18 cellular contexts compared by ENCODE assay signal in the genomic region with DNA sequence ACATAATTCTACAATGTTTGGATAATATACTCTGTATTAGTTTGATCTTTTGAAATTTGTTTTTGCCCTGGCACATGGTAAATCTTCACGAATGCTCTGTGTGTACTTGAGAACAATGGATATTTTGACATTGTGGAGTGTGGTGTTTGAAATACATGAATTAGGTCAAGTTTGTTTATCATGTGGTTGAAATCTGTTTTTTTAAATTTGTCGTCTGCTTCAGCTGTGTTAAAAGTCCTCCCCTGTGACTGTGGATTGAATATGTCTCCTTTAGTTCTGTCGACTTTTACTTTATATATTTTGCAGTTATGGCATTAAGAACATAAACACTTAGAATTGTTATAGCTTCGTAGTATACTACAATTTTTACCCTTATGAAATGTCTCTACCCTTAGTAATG.
DNase-seq lines count a peak whose midpoint lies in the region; ATAC-seq and TF ChIP-seq lines count a peak whose summit lies in the region.
"Had no signal": no experiment of that assay in that cellular context is flagged by ENCODE, and none has a peak within 500 bp of the region (broad histone marks: within the 10 kb centered on the region; RNA-seq: fewer than 3 reads in every experiment).

No MANE protein-coding gene starts in this region.

- no peaks in the 10 kb centered on the region for H4K20me1 ChIP-seq in hepatocyte (ENCODE audit: insufficient read depth, poor library complexity, severe bottlenecking)

- no peak overlapping the region for H3K4me3 Mint-ChIP-seq in CD4-positive, alpha-beta T cell
- peak overlapping the region in 4 of 7 donors; percentile 9 to 39 (median 20) for H3K4me3 Mint-ChIP-seq in CD8-positive, alpha-beta memory T cell
- peak overlapping the region; percentile 55 for H3K4me3 Mint-ChIP-seq in T-helper 17 cell
- H3K4me3 Mint-ChIP-seq in stimulated activated effector memory CD8-positive, alpha-beta T cell treated with anti-CD3 and anti-CD28 coated beads, Interleukin-12 subunit alpha, Interleukin-12 subunit beta, amount 100 ng/mL, for 72 hours: no peak overlapping the region
- H3K4me3 Mint-ChIP-seq: HFFc6 had no signal

- peaks cover 36% of the 10 kb centered on the region for H3K27me3 Mint-ChIP-seq in CD4-positive, alpha-beta T cell
- H3K27me3 Mint-ChIP-seq in CD8-positive, alpha-beta memory T cell: peaks cover 14 to 47% of the 10 kb centered on the region in 2 donors
- peaks cover 29% of the 10 kb centered on the region for H3K27me3 Mint-ChIP-seq in T-helper 17 cell

- TF ChIP-seq CTCF in CD4-positive, alpha-beta T cell (IDR thresholded peaks at IDR 0.05): no peak
- TF ChIP-seq CTCF in hepatocyte (IDR thresholded peaks at IDR 0.05; ENCODE audit: poor library complexity): no peak

- H3K4me1 ChIP-seq in CD8-positive, alpha-beta memory T cell (ENCODE audit: insufficient read depth, low read length): peaks cover 3% of the 10 kb centered on the region
- H3K4me1 ChIP-seq in hepatocyte (ENCODE audit: insufficient read depth): no peaks in the 10 kb centered on the region
- H3K4me1 ChIP-seq: BE2C had no signal

- no peaks in the 10 kb centered on the region for H3K27me3 ChIP-seq in CD4-positive, alpha-beta T cell (ENCODE audit: control insufficient read depth, insufficient read depth, low read length)
- H3K27me3 ChIP-seq in CD8-positive, alpha-beta memory T cell (ENCODE audit: insufficient read depth, low read length, poor library complexity, severe bottlenecking): no peaks in the 10 kb centered on the region
- no peaks in the 10 kb centered on the region for H3K27me3 ChIP-seq in hepatocyte
- H3K27me3 ChIP-seq: BE2C had no signal

- H3K9me3 Mint-ChIP-seq in CD4-positive, alpha-beta T cell: no peaks in the 10 kb centered on the region
- peaks cover 0 to 2% (median 0%) of the 10 kb centered on the region in 5 donors for H3K9me3 Mint-ChIP-seq in CD8-positive, alpha-beta memory T cell
- H3K9me3 Mint-ChIP-seq in stimulated activated effector memory CD8-positive, alpha-beta T cell treated with anti-CD3 and anti-CD28 coated beads, Interleukin-12 subunit alpha, Interleukin-12 subunit beta, amount 100 ng/mL, for 72 hours: no peaks in the 10 kb centered on the region
- H3K9me3 Mint-ChIP-seq: HFFc6 had no signal

- no peak overlapping the region for H3K4me3 ChIP-seq in CD8-positive, alpha-beta memory T cell (ENCODE audit: low read length)
- H3K4me3 ChIP-seq in hepatocyte: no peak overlapping the region
- H3K4me3 ChIP-seq: K562 had no signal

- POLR2A ChIA-PET in CD4-positive, alpha-beta T cell (lab: Charles Lee): interaction anchor here (1.7 kb wide), 1 partner anchor 60 kb away, joined by 5 read pairs; a partner anchor contains a TSS
- POLR2A ChIA-PET in CD8-positive, alpha-beta memory T cell (lab: Charles Lee): no interaction called here

- H3K9me3 ChIP-seq in CD4-positive, alpha-beta T cell (ENCODE audit: control insufficient read depth, low read length): no peaks in the 10 kb centered on the region
- H3K9me3 ChIP-seq in CD8-positive, alpha-beta memory T cell (ENCODE audit: low read length): no peaks in the 10 kb centered on the region
- H3K9me3 ChIP-seq in T-helper 17 cell (ENCODE audit: control insufficient read depth, low read length, poor library complexity, severe bottlenecking) (no peaks in the 10 kb centered on the region), hepatocyte (ENCODE audit: low read depth) (no peaks in the 10 kb centered on the region)
- H3K9me3 ChIP-seq: BE2C, Caco-2 had no signal

- no peaks in the 10 kb centered on the region for H3K36me3 ChIP-seq in CD8-positive, alpha-beta memory T cell (ENCODE audit: insufficient read depth, low read length)
- no peaks in the 10 kb centered on the region for H3K36me3 ChIP-seq in hepatocyte (replicated peaks; ENCODE audit: insufficient read depth, low read depth)
- H3K36me3 ChIP-seq: BE2C had no signal

- no peak overlapping the region for H2AFZ ChIP-seq in hepatocyte

- no peaks in the 10 kb centered on the region for H3K36me3 Mint-ChIP-seq in CD4-positive, alpha-beta T cell (ENCODE audit: low read depth)
- H3K36me3 Mint-ChIP-seq in CD8-positive, alpha-beta memory T cell: no peaks in the 10 kb centered on the region
- peaks cover 4% of the 10 kb centered on the region for H3K36me3 Mint-ChIP-seq in T-helper 17 cell (ENCODE audit: low read depth)
- peaks cover 5% of the 10 kb centered on the region for H3K36me3 Mint-ChIP-seq in stimulated activated effector memory CD8-positive, alpha-beta T cell treated with anti-CD3 and anti-CD28 coated beads, Interleukin-12 subunit alpha, Interleukin-12 subunit beta, amount 100 ng/mL, for 72 hours

- H3K27ac ChIP-seq in CD4-positive, alpha-beta T cell (ENCODE audit: low read depth, low read length): no peak overlapping the region
- H3K27ac ChIP-seq in CD8-positive, alpha-beta memory T cell (ENCODE audit: low read depth, low read length): no peak overlapping the region
- no peak overlapping the region for H3K27ac ChIP-seq in hepatocyte
- H3K27ac ChIP-seq: C4-2B had no signal

- 64% methylated on average over 4 of the region's 4 CpGs for WGBS in hepatocyte (ENCODE audit: low lambda C conversion rate, missing lambda C conversion rate)

- intact Hi-C loops in CD4-positive, alpha-beta T cell (cut with DNase I, micrococcal nuclease): loop anchor here (5.0 to 10.0 kb wide), 7 partner anchors 122 to 862 kb away; a partner anchor contains a TSS

- DNase-seq in CD4-positive, alpha-beta T cell: no peak
- DNase-seq in CD8-positive, alpha-beta memory T cell: peak in 1 of 5 donors; percentile 35
- DNase-seq in T-helper 17 cell (no peak), hepatocyte (ENCODE audit: low spot score) (no peak), NCI-H2107 (lab: John Stamatoyannopoulos, UW) (no peak)
- DNase-seq in stimulated activated effector memory CD8-positive, alpha-beta T cell treated with anti-CD3 and anti-CD28 coated beads, Interleukin-12 subunit alpha, Interleukin-12 subunit beta, amount 100 ng/mL, for 72 hours (ENCODE audit: low spot score in 2 of 2): no peak
- DNase-seq: BE2C, Caco-2, DMS79 treated with DMSO at 0.1 percent for 48 hours, GF-D8, GOT3, H7, HFFc6, IMR-90 had no signal

- H3K4me1 Mint-ChIP-seq in CD4-positive, alpha-beta T cell (ENCODE audit: low read depth): no peaks in the 10 kb centered on the region
- H3K4me1 Mint-ChIP-seq in CD8-positive, alpha-beta memory T cell: peaks cover 11 to 13% (median 11%) of the 10 kb centered on the region in 3 donors
- H3K4me1 Mint-ChIP-seq in T-helper 17 cell: peaks cover 26% of the 10 kb centered on the region
- peaks cover 22% of the 10 kb centered on the region for H3K4me1 Mint-ChIP-seq in stimulated activated effector memory CD8-positive, alpha-beta T cell treated with anti-CD3 and anti-CD28 coated beads, Interleukin-12 subunit alpha, Interleukin-12 subunit beta, amount 100 ng/mL, for 72 hours

- H3K27ac Mint-ChIP-seq in CD4-positive, alpha-beta T cell: peak overlapping the region; percentile 39
- peak overlapping the region in 6 of 8 donors; percentile 26 to 81 (median 74) for H3K27ac Mint-ChIP-seq in CD8-positive, alpha-beta memory T cell
- peak overlapping the region; percentile 85 for H3K27ac Mint-ChIP-seq in T-helper 17 cell
- peak overlapping the region; percentile 32 for H3K27ac Mint-ChIP-seq in stimulated activated effector memory CD8-positive, alpha-beta T cell treated with anti-CD3 and anti-CD28 coated beads, Interleukin-12 subunit alpha, Interleukin-12 subunit beta, amount 100 ng/mL, for 72 hours
- H3K27ac Mint-ChIP-seq: HFFc6 had no signal

- H3K9me2 ChIP-seq in hepatocyte (replicated peaks; ENCODE audit: insufficient read depth): no peaks in the 10 kb centered on the region

- H3K4me2 ChIP-seq in hepatocyte: no peak overlapping the region

- CTCF ChIA-PET in CD4-positive, alpha-beta T cell (lab: Charles Lee): interaction anchor here (2.8 to 7.7 kb wide), 2 partner anchors 13 to 222 kb away, joined by 9 to 99 read pairs; no protein-coding TSS in a partner anchor
- CTCF ChIA-PET in CD8-positive, alpha-beta memory T cell (lab: Charles Lee): interaction anchor here (1.0 to 7.3 kb wide), 4 partner anchors 14 to 220 kb away, joined by 3 to 270 read pairs (median 39); a partner anchor contains a TSS

- ATAC-seq in CD4-positive, alpha-beta T cell (ENCODE audit: poor library complexity): peak; percentile 33
- ATAC-seq in T-helper 17 cell (peak; percentile 74), HG03039 (IDR thresholded peaks at IDR 0.05; ENCODE audit: unreplicated experiment) (no peak)
- ATAC-seq in stimulated activated effector memory CD8-positive, alpha-beta T cell treated with anti-CD3 and anti-CD28 coated beads, Interleukin-12 subunit alpha, Interleukin-12 subunit beta, amount 100 ng/mL, for 72 hours: no peak
- ATAC-seq: HCT116, K562 had no signal

- H3K79me2 ChIP-seq in hepatocyte: no peaks in the 10 kb centered on the region

Comparison
In these comparisons a context has a peak if more than half of its experiments do, and no peak if none do; other contexts are left out.
1. ATAC-seq: peak in CD4-positive, alpha-beta T cell (single experiment) and T-helper 17 cell (single experiment); none in stimulated activated effector memory CD8-positive, alpha-beta T cell treated with anti-CD3 and anti-CD28 coated beads, Interleukin-12 subunit alpha, Interleukin-12 subunit beta, amount 100 ng/mL, for 72 hours (single experiment) and HG03039 (single experiment).
2. H3K27ac Mint-ChIP-seq: peak in every context shown above with its lines; median percentile 85 in T-helper 17 cell; 74 in CD8-positive, alpha-beta memory T cell; 39 in CD4-positive, alpha-beta T cell; 32 in stimulated activated effector memory CD8-positive, alpha-beta T cell treated with anti-CD3 and anti-CD28 coated beads, Interleukin-12 subunit alpha, Interleukin-12 subunit beta, amount 100 ng/mL, for 72 hours.
3. H3K4me3 Mint-ChIP-seq: peak in CD8-positive, alpha-beta memory T cell (4 of 7) and T-helper 17 cell (single experiment); none in CD4-positive, alpha-beta T cell (single experiment) and stimulated activated effector memory CD8-positive, alpha-beta T cell treated with anti-CD3 and anti-CD28 coated beads, Interleukin-12 subunit alpha, Interleukin-12 subunit beta, amount 100 ng/mL, for 72 hours (single experiment).